9 cellular contexts compared by ENCODE assay signal in genomic region chr19:46639356-46640061, GRCh38.
DNase-seq lines count a peak whose midpoint lies in the region; TF ChIP-seq lines count a peak whose summit lies in the region.
"Had no signal": no experiment of that assay in that cellular context is flagged by ENCODE, and none has a peak within 500 bp of the region (broad histone marks: within the 10 kb centered on the region; RNA-seq: fewer than 3 reads in every experiment).

No MANE protein-coding gene starts in this region.

- DNase-seq in DMS 273 (lab: John Stamatoyannopoulos, UW; ENCODE audit: unreplicated experiment): peak; percentile 45
- DNase-seq in DMS 273 treated with DMSO at 0.1 percent for 48 hours (lab: John Stamatoyannopoulos, UW): no peak
- DNase-seq in LNCaP clone FGC (ENCODE audit: low read depth): no peak
- DNase-seq in astrocyte of the hippocampus (ENCODE audit: low read depth, low spot score): peak; percentile 26
- DNase-seq in islet precursor cell: peak; percentile 88
- DNase-seq in substantia nigra (lab: John Stamatoyannopoulos, UW): peak in 17 of 49 donors; percentile 14 to 68 (median 29)
- no peak for DNase-seq in SIG-M5 (lab: John Stamatoyannopoulos, UW)
- DNase-seq in GM19238 (ENCODE audit: insufficient read length, low spot score): no peak

- no peak for TF ChIP-seq CTCF in LNCaP clone FGC (IDR thresholded peaks at IDR 0.05; ENCODE audit: control insufficient read depth, extremely low read depth, insufficient read depth)

- peak overlapping the region; percentile 94 for H3K27ac ChIP-seq in substantia nigra (ENCODE audit: low read depth, low read length, poor library complexity, severe bottlenecking)
- H3K27ac ChIP-seq: 22Rv1 had no signal

- peak overlapping the region; percentile 34 for H3K4me3 ChIP-seq in LNCaP clone FGC (ENCODE audit: low read depth, low read length)

Comparison
In these comparisons a context has a peak if more than half of its experiments do, and no peak if none do; other contexts are left out.
1. DNase-seq: peak in DMS 273 (single experiment), astrocyte of the hippocampus (single experiment) and islet precursor cell (single experiment); none in DMS 273 treated with DMSO at 0.1 percent for 48 hours (single experiment), LNCaP clone FGC (single experiment), SIG-M5 (single experiment) and GM19238 (single experiment).